7 cellular contexts compared by ENCODE assay signal in genomic region chr17:68197091-68197996, GRCh38. TPM values are rescaled to one million over a fixed set of nuclear protein-coding genes. Genes with fewer than 3 reads are reported as not detected.
DNase-seq lines count a peak whose midpoint lies in the region; ATAC-seq and TF ChIP-seq lines count a peak whose summit lies in the region.

No MANE protein-coding gene starts in this region.

- H3K4me1 ChIP-seq in HUES6 (ENCODE audit: control insufficient read depth, insufficient read depth, low read length) (peaks cover 30% of the 10 kb centered on the region), heart left ventricle (peaks cover 10 to 55% (median 43%) of the 10 kb centered on the region in 12 donors)

- peak overlapping the region; percentile 59 for H3K4me3 ChIP-seq in HUES6 (ENCODE audit: low read depth, low read length)
- peak overlapping the region; percentile 32 to 56 (median 50) for H3K4me3 ChIP-seq in heart left ventricle

- H3K27me3 ChIP-seq in HUES6 (ENCODE audit: control insufficient read depth, insufficient read depth, low read length) (peaks cover 98% of the 10 kb centered on the region), heart left ventricle (peaks cover 32 to 58% (median 39%) of the 10 kb centered on the region in 9 donors)

- H3K9me3 ChIP-seq in HUES6 (ENCODE audit: control insufficient read depth, insufficient read depth, low read depth, low read length) (no peaks in the 10 kb centered on the region), heart left ventricle (no peaks in the 10 kb centered on the region)

- H3K27ac ChIP-seq in HUES6 (ENCODE audit: low read depth, low read length) (no peak overlapping the region), heart left ventricle (no peak overlapping the region)

- no peak for TF ChIP-seq POLR2A in heart left ventricle (IDR thresholded peaks at IDR 0.05)

- peak; percentile 53 for DNase-seq in activated CD4-positive, alpha-beta T cell treated with anti-CD3 and anti-CD28 coated beads for 48 hours
- DNase-seq in heart left ventricle (peak in 1 of 5 donors; percentile 47), left lobe of liver (ENCODE audit: low spot score) (no peak), SK-N-DZ (ENCODE audit: low spot score) (no peak)
- DNase-seq in stimulated activated CD4-positive, alpha-beta T cell treated with anti-CD3 and anti-CD28 coated beads, Interleukin-15, amount 100 ng/mL, for 24 hours: peak; percentile 62

- H3K9ac ChIP-seq in HUES6 (ENCODE audit: low read length): no peak overlapping the region

- ATAC-seq in heart left ventricle (peak in 2 of 4 donors; percentile 3 to 10), HG03571 (IDR thresholded peaks at IDR 0.05; ENCODE audit: unreplicated experiment) (no peak), left lobe of liver (no peak)

- intact Hi-C loops in heart left ventricle (cut with DNase I): no loop called here

- TF ChIP-seq CTCF in heart left ventricle (IDR thresholded peaks at IDR 0.05): no peak

- H3K36me3 ChIP-seq in HUES6 (ENCODE audit: control insufficient read depth, insufficient read depth, low read length) (no peaks in the 10 kb centered on the region), heart left ventricle (no peaks in the 10 kb centered on the region)

- 0 to 3% (median 2%) methylated on average over 3 to 53 of the region's 53 CpGs for WGBS in heart left ventricle, 4 donors

RNA-seq across cellular contexts. Expression of gene AMZ2, which starts 50.5 kb away (rescaled TPM):
- total RNA-seq in heart left ventricle (100 to 1,000 TPM in 4 of 9 donors, 10 to 100 TPM in 5; 59.0 to 141 (median 91.3) TPM), left lobe of liver (21.1 TPM)
- polyA plus RNA-seq in heart left ventricle: 10 to 100 TPM; 52.9 to 89.1 TPM
- 122 and 134 TPM in 2 replicates for polyA plus RNA-seq in SK-N-DZ (2014; cell fraction: cytosol; rRNA removed)
- 113 and 125 TPM in 2 replicates for polyA plus RNA-seq in SK-N-DZ (2014; cell fraction: nucleus; rRNA removed)

Comparison
In these comparisons a context has a peak if more than half of its experiments do, and no peak if none do; other contexts are left out.
1. DNase-seq: peak in activated CD4-positive, alpha-beta T cell treated with anti-CD3 and anti-CD28 coated beads for 48 hours (single experiment) and stimulated activated CD4-positive, alpha-beta T cell treated with anti-CD3 and anti-CD28 coated beads, Interleukin-15, amount 100 ng/mL, for 24 hours (single experiment); none in left lobe of liver (single experiment) and SK-N-DZ (single experiment).